In genomic region chr1:169741666-169742394, GRCh38 we compare ENCODE assay signal across 15 cellular contexts. TPM values are rescaled to one million over a fixed set of nuclear protein-coding genes. Genes with fewer than 3 reads are reported as not detected.
A peak's percentile ranks its signal among the peaks of the same experiment; 100 is the strongest.
DNase-seq lines count a peak whose midpoint lies in the region; ATAC-seq, FAIRE-seq and TF ChIP-seq lines count a peak whose summit lies in the region.
"Had no signal": no experiment of that assay in that cellular context is flagged by ENCODE, and none has a peak within 500 bp of the region (broad histone marks: within the 10 kb centered on the region; RNA-seq: fewer than 3 reads in every experiment).

No MANE protein-coding gene starts in this region.

- no peak overlapping the region for H3K4me3 ChIP-seq in choroid plexus epithelial cell (ENCODE audit: low read depth, low read length)
- H3K4me3 ChIP-seq: heart right ventricle had no signal

- CTCF ChIA-PET in HEK293T (lab: Yijun Ruan, JAX): interaction anchor here (1.2 kb wide), 1 partner anchor 12 kb away, joined by 3 read pairs; no protein-coding TSS in a partner anchor

- no peak for FAIRE-seq in HTR-8/SVneo (lab: Jason Lieb, UNC)

- ATAC-seq in GM21367 (IDR thresholded peaks at IDR 0.05; ENCODE audit: unreplicated experiment) (no peak), HG03342 (IDR thresholded peaks at IDR 0.05; ENCODE audit: unreplicated experiment) (no peak)
- ATAC-seq: heart right ventricle; stimulated activated effector memory CD8-positive, alpha-beta T cell treated with anti-CD3 and anti-CD28 coated beads, Interleukin-12 subunit alpha, Interleukin-12 subunit beta, amount 100 ng/mL, for 72 hours had no signal

- POLR2A ChIA-PET in HEK293T (lab: Yijun Ruan, JAX): no interaction called here

- DNase-seq in AG09319 (ENCODE audit: extremely low read depth, low read depth): peak; percentile 16
- peak; percentile 31 for DNase-seq in HTR-8/SVneo (ENCODE audit: insufficient read length, low spot score)
- peak; percentile 83 for DNase-seq in choroid plexus epithelial cell (ENCODE audit: low read depth)
- DNase-seq in myocyte (ENCODE audit: low read depth): peak; percentile 10
- no peak for DNase-seq in HEK293T (ENCODE audit: extremely low spot score)
- no peak for DNase-seq in NCI-H1694 (lab: John Stamatoyannopoulos, UW)
- DNase-seq: C1 segment of cervical spinal cord, heart right ventricle, NCI-H1092, NCI-H526 treated with DMSO at 0.1 percent for 48 hours had no signal

- TF ChIP-seq CTCF in AG09319 (IDR thresholded peaks at IDR 0.05; ENCODE audit: low read depth, low read length): no peak
- TF ChIP-seq CTCF in choroid plexus epithelial cell (conservative IDR thresholded peaks at IDR 0.05; ENCODE audit: low read depth, low read length): no peak

TF ChIP-seq in HEK293T, 16 proteins besides CTCF, POLR2A, EP300 and RAD21:
- TF ChIP-seq L3MBTL2 (conservative IDR thresholded peaks at IDR 0.05): no peak
- no peak for TF ChIP-seq TARDBP (IDR thresholded peaks at IDR 0.05)
- TF ChIP-seq FOXA1 (IDR thresholded peaks at IDR 0.05): no peak
- TF ChIP-seq CTBP1 (IDR thresholded peaks at IDR 0.05; ENCODE audit: borderline replicate concordance): no peak
- no peak for TF ChIP-seq PKNOX1 (IDR thresholded peaks at IDR 0.05)
- no peak for TF ChIP-seq ARNT (IDR thresholded peaks at IDR 0.05)

RNA-seq across cellular contexts. Expression of gene SELE, which starts 8.0 kb away (rescaled TPM):
- total RNA-seq in myocyte: not detected in 2 replicates
- polyA plus RNA-seq in myocyte (2012): not detected
- total RNA-seq: osteocyte, SK-MEL-5 had no signal

RNA-seq across cellular contexts. Expression of gene SELL, which starts 30.4 kb away (rescaled TPM):
- not detected in 2 replicates for total RNA-seq in myocyte
- not detected for polyA plus RNA-seq in myocyte (2012)
- total RNA-seq: osteocyte, SK-MEL-5 had no signal

RNA-seq across cellular contexts. Expression of gene METTL18, which starts 52.9 kb away (rescaled TPM):
- total RNA-seq in myocyte: 4.6 and 5.6 TPM in 2 replicates
- polyA plus RNA-seq in myocyte (2012): 2.5 TPM

Comparison
In these comparisons a context has a peak if more than half of its experiments do, and no peak if none do; other contexts are left out.
1. DNase-seq: peak in AG09319 (single experiment), HTR-8/SVneo (single experiment), choroid plexus epithelial cell (single experiment) and myocyte (single experiment); none in HEK293T (single experiment) and NCI-H1694 (single experiment).